Comparison of ENCODE assay signal across 21 cellular contexts in genomic region chr5:2848634-2849033, GRCh38.
DNase-seq lines count a peak whose midpoint lies in the region; ATAC-seq, FAIRE-seq and TF ChIP-seq lines count a peak whose summit lies in the region.
"Had no signal": no experiment of that assay in that cellular context is flagged by ENCODE, and none has a peak within 500 bp of the region (broad histone marks: within the 10 kb centered on the region; RNA-seq: fewer than 3 reads in every experiment).

No MANE protein-coding gene starts in this region.

- no peak for TF ChIP-seq EP300 in HepG2 (IDR thresholded peaks at IDR 0.05; ENCODE audit: low read depth in 2 of 2, low read length in 2 of 2)
- no peak for TF ChIP-seq EP300 in HepG2 (CRISPR knock-in tag; IDR thresholded peaks at IDR 0.05; ENCODE audit: borderline replicate concordance)

- no peak for TF ChIP-seq RAD21 in HepG2 (CRISPR knock-in tag; IDR thresholded peaks at IDR 0.05)

- H3K9me3 Mint-ChIP-seq in stimulated activated memory B cell treated with anti-CD40 and anti-IgM and Interleukin-4, amounts not matched to agents 10 μg/mL and 1 μg/mL and 100 μg/mL, for 72 hours = peaks cover 3% of the 10 kb centered on the region
- H3K9me3 Mint-ChIP-seq: activated CD8-positive, alpha-beta T cell treated with anti-CD3 and anti-CD28 coated beads for 36 hours had no signal

- no peak for FAIRE-seq in HepG2 (lab: Jason Lieb, UNC)
- FAIRE-seq: A549 had no signal

- H2AFZ ChIP-seq in HepG2 (ENCODE audit: low read length) = no peak overlapping the region

- in situ Hi-C loops in HepG2 (cut with HindIII; ENCODE audit: extremely low pct_ligation_motif_present, low pct_unique_long_range_greater_than_20kb) = no loop called here

- H3K9me3 ChIP-seq in HepG2 (ENCODE audit: low read length) (no peaks in the 10 kb centered on the region), right lobe of liver (no peaks in the 10 kb centered on the region), RWPE2 (ENCODE audit: severe bottlenecking) (no peaks in the 10 kb centered on the region)
- H3K9me3 ChIP-seq: A549, sigmoid colon, stomach had no signal

- BruUV-seq in HepG2 (replicated peaks; lab: Mats Ljungman, UMichigan) = no TSS peak

- H3K27me3 Mint-ChIP-seq in stimulated activated memory B cell treated with anti-CD40 and anti-IgM and Interleukin-4, amounts not matched to agents 10 μg/mL and 1 μg/mL and 100 μg/mL, for 72 hours = no peaks in the 10 kb centered on the region
- H3K27me3 Mint-ChIP-seq: activated CD8-positive, alpha-beta T cell treated with anti-CD3 and anti-CD28 coated beads for 36 hours; activated naive CD8-positive, alpha-beta T cell; CD4-positive, alpha-beta memory T cell had no signal

- no peak overlapping the region for H3K4me3 Mint-ChIP-seq in stimulated activated memory B cell treated with anti-CD40 and anti-IgM and Interleukin-4, amounts not matched to agents 10 μg/mL and 1 μg/mL and 100 μg/mL, for 72 hours
- H3K4me3 Mint-ChIP-seq: activated CD8-positive, alpha-beta T cell treated with anti-CD3 and anti-CD28 coated beads for 36 hours; activated naive CD8-positive, alpha-beta T cell; brain; CD4-positive, alpha-beta memory T cell had no signal

- H3K36me3 ChIP-seq in HepG2 (replicated peaks in 1 of 2; ENCODE audit: control insufficient read depth in 1 of 2, insufficient read depth in 2 of 2, low read length in 2 of 2) = no peaks in the 10 kb centered on the region
- H3K36me3 ChIP-seq in right lobe of liver = no peaks in the 10 kb centered on the region
- no peaks in the 10 kb centered on the region for H3K36me3 ChIP-seq in RWPE2 (ENCODE audit: low read depth)
- H3K36me3 ChIP-seq: sigmoid colon, stomach had no signal

- H3K27me3 ChIP-seq in HepG2 (ENCODE audit: control insufficient read depth in 1 of 2, insufficient read depth in 2 of 2, low read length in 2 of 2) = peaks cover 0 to 13% of the 10 kb centered on the region in 2 experiments; a peak in 2 of 5 replicates
- H3K27me3 ChIP-seq in right lobe of liver = no peaks in the 10 kb centered on the region
- peaks cover 5% of the 10 kb centered on the region for H3K27me3 ChIP-seq in RWPE2 (ENCODE audit: insufficient read depth, poor library complexity, severe bottlenecking)
- H3K27me3 ChIP-seq: sigmoid colon, stomach had no signal

- H3K27ac Mint-ChIP-seq in stimulated activated memory B cell treated with anti-CD40 and anti-IgM and Interleukin-4, amounts not matched to agents 10 μg/mL and 1 μg/mL and 100 μg/mL, for 72 hours = no peak overlapping the region
- H3K27ac Mint-ChIP-seq: activated CD8-positive, alpha-beta T cell treated with anti-CD3 and anti-CD28 coated beads for 36 hours; activated naive CD8-positive, alpha-beta T cell; brain; CD4-positive, alpha-beta memory T cell had no signal

- no peak overlapping the region for H3K9ac ChIP-seq in HepG2 (ENCODE audit: insufficient read depth, low read depth, low read length)

- CTCF ChIA-PET in HepG2 (lab: Yijun Ruan, JAX; ENCODE audit: low intra/inter-chr PET ratio, low total read pairs) = no interaction called here

- ATAC-seq in HepG2 (no peak), right lobe of liver (no peak), RWPE2 (ENCODE audit: low read depth) (no peak), omental fat pad (ENCODE audit: low FRiP score) (no peak), GM21825 (IDR thresholded peaks at IDR 0.05; ENCODE audit: unreplicated experiment) (no peak), GM18517 (IDR thresholded peaks at IDR 0.05; ENCODE audit: unreplicated experiment) (no peak)
- ATAC-seq in stimulated activated memory B cell treated with anti-CD40 and anti-IgM and Interleukin-4, amounts not matched to agents 10 μg/mL and 1 μg/mL and 100 μg/mL, for 72 hours = no peak
- ATAC-seq: A549; activated CD8-positive, alpha-beta T cell treated with anti-CD3 and anti-CD28 coated beads for 36 hours; K562; Right ventricle myocardium inferior had no signal

- TF ChIP-seq CTCF in HepG2 (CRISPR knock-in tag; IDR thresholded peaks at IDR 0.05) (no peak), right lobe of liver (IDR thresholded peaks at IDR 0.05) (no peak), RWPE2 (IDR thresholded peaks at IDR 0.05; ENCODE audit: poor library complexity, severe bottlenecking) (peak; percentile 37), fibroblast of pulmonary artery (IDR thresholded peaks at IDR 0.05; ENCODE audit: low read length, missing control alignments) (no peak), omental fat pad (IDR thresholded peaks at IDR 0.05) (no peak)

- H3K4me1 Mint-ChIP-seq in stimulated activated memory B cell treated with anti-CD40 and anti-IgM and Interleukin-4, amounts not matched to agents 10 μg/mL and 1 μg/mL and 100 μg/mL, for 72 hours = no peaks in the 10 kb centered on the region
- H3K4me1 Mint-ChIP-seq: brain; CD4-positive, alpha-beta memory T cell had no signal

- 8% methylated on average over 11 of the region's 11 CpGs for WGBS in HepG2 (ENCODE audit: low lambda C conversion rate)
- WGBS in right lobe of liver (ENCODE audit: insufficient coverage, low coverage, low lambda C conversion rate, missing lambda C conversion rate) = 20% methylated on average over 10 of the region's 11 CpGs

- H3K4me1 ChIP-seq in HepG2 (ENCODE audit: insufficient read depth, low read length) (no peaks in the 10 kb centered on the region), right lobe of liver (no peaks in the 10 kb centered on the region), RWPE2 (ENCODE audit: insufficient read depth, poor library complexity, severe bottlenecking) (peaks cover 12% of the 10 kb centered on the region)
- H3K4me1 ChIP-seq: A549, sigmoid colon, stomach had no signal

- H3K4me2 ChIP-seq in HepG2 (ENCODE audit: low read depth, low read length) = no peak overlapping the region
- H3K4me2 ChIP-seq: A549 had no signal

- H4K20me1 ChIP-seq in HepG2 (ENCODE audit: insufficient read depth, low read length) = no peaks in the 10 kb centered on the region

- H3K4me3 ChIP-seq in HepG2 (replicated peaks in 1 of 3; ENCODE audit: insufficient read depth in 1 of 3, low read depth in 2 of 3, low read length in 3 of 3) (no peak overlapping the region), right lobe of liver (no peak overlapping the region), RWPE2 (ENCODE audit: severe bottlenecking) (no peak overlapping the region), fibroblast of pulmonary artery (replicated peaks; ENCODE audit: low read depth, low read length) (no peak overlapping the region)
- H3K4me3 ChIP-seq: A549, K562, sigmoid colon, stomach had no signal

- POLR2A ChIA-PET in HepG2 (lab: Yijun Ruan, JAX) = no interaction called here

- intact Hi-C loops in HepG2 (cut with micrococcal nuclease; ENCODE audit: unreplicated experiment) (no loop called here), right lobe of liver (cut with DNase I) (no loop called here)

- no peak for DNase-seq in HepG2 (ENCODE audit: low spot score)
- DNase-seq in right lobe of liver = no peak
- no peak for DNase-seq in RWPE2 (ENCODE audit: low spot score)
- peak; percentile 0 for DNase-seq in fibroblast of pulmonary artery (ENCODE audit: low read depth)
- DNase-seq in omental fat pad (ENCODE audit: low spot score) = no peak
- DNase-seq: activated CD8-positive, alpha-beta T cell treated with anti-CD3 and anti-CD28 coated beads for 36 hours; CD4-positive, alpha-beta memory T cell; kidney glomerular epithelial cell; NCI-H1092; sigmoid colon; stimulated activated CD4-positive, alpha-beta T cell treated with anti-CD3 and anti-CD28 coated beads, Interleukin-1b, Interleukin-23, amount 100 ng/mL, for 48 hours; stomach; T-helper 1 cell had no signal

- TF ChIP-seq POLR2A in HepG2 (IDR thresholded peaks at IDR 0.05; ENCODE audit: insufficient read depth in 1 of 2, low read depth in 2 of 2, low read length in 2 of 2) (no peak), right lobe of liver (IDR thresholded peaks at IDR 0.05) (no peak)

- H3K79me2 ChIP-seq in HepG2 (ENCODE audit: insufficient read depth, low read length) = no peaks in the 10 kb centered on the region

- no peaks in the 10 kb centered on the region for H3K36me3 Mint-ChIP-seq in stimulated activated memory B cell treated with anti-CD40 and anti-IgM and Interleukin-4, amounts not matched to agents 10 μg/mL and 1 μg/mL and 100 μg/mL, for 72 hours
- H3K36me3 Mint-ChIP-seq: activated naive CD8-positive, alpha-beta T cell; brain; CD4-positive, alpha-beta memory T cell had no signal

- H3K27ac ChIP-seq in HepG2 (ENCODE audit: extremely low read length, insufficient read depth, low read length) (no peak overlapping the region), right lobe of liver (no peak overlapping the region), RWPE2 (ENCODE audit: poor library complexity, severe bottlenecking) (no peak overlapping the region)
- H3K27ac ChIP-seq: A549, sigmoid colon, stomach had no signal

TF ChIP-seq in HepG2, 621 proteins besides CTCF, POLR2A, EP300 and RAD21:
- TF ChIP-seq ZFP90 (CRISPR knock-in tag; IDR thresholded peaks at IDR 0.05; ENCODE audit: borderline replicate concordance) = no peak
- 0 out of 2 replicates have a peak, but pooled peaks have one; percentile 4 for TF ChIP-seq CREB1 (IDR thresholded peaks at IDR 0.05)
- TF ChIP-seq CREB1 (CRISPR knock-in tag; IDR thresholded peaks at IDR 0.05) = no peak
- no peak for TF ChIP-seq ZNF138 (CRISPR knock-in tag; IDR thresholded peaks at IDR 0.05; ENCODE audit: low read depth)
- TF ChIP-seq ETS1 (CRISPR knock-in tag; IDR thresholded peaks at IDR 0.05) = no peak
- TF ChIP-seq MAF1 (CRISPR knock-in tag; IDR thresholded peaks at IDR 0.05; ENCODE audit: borderline replicate concordance) = no peak
- no peak for TF ChIP-seq ZNF7 (CRISPR knock-in tag; IDR thresholded peaks at IDR 0.05)
TF ChIP-seq in HepG2: peak in this region for 1.
